ENCODE assay signal across 22 cellular contexts in genomic region chr19:10285393-10285792, GRCh38. TPM values are rescaled to one million over a fixed set of nuclear protein-coding genes. Genes with fewer than 3 reads are reported as not detected.
A peak's percentile ranks its signal among the peaks of the same experiment; 100 is the strongest.
DNase-seq lines count a peak whose midpoint lies in the region; ATAC-seq, FAIRE-seq and TF ChIP-seq lines count a peak whose summit lies in the region.
"Had no signal": no experiment of that assay in that cellular context is flagged by ENCODE, and none has a peak within 500 bp of the region (broad histone marks: within the 10 kb centered on the region; RNA-seq: fewer than 3 reads in every experiment).

No MANE protein-coding gene starts in this region.

- peaks cover 73% of the 10 kb centered on the region for H3K4me1 Mint-ChIP-seq in dendritic cell treated with granulocyte-macrophage colony-stimulating factor and Interleukin-4, amounts not matched to agents 40 ng/mL and 50 ng/mL, for 4 days (ENCODE audit: low read depth)
- H3K4me1 Mint-ChIP-seq in naive thymus-derived CD8-positive, alpha-beta T cell: peaks cover 18 to 50% (median 34%) of the 10 kb centered on the region in 4 donors

- H3K27ac ChIP-seq in HepG2 (ENCODE audit: extremely low read length, insufficient read depth, low read length) (no peak overlapping the region), right lobe of liver (no peak overlapping the region), upper lobe of left lung (peak overlapping the region in 3 of 4 donors; percentile 76 to 85 (median 77)), mesendoderm (ENCODE audit: low read depth, low read length) (no peak overlapping the region)

- DNase-seq in HepG2 (ENCODE audit: low spot score) (no peak), right lobe of liver (no peak), NB4 (ENCODE audit: low read depth) (peak; percentile 71), upper lobe of left lung (no peak), mesendoderm (no peak)
- DNase-seq in naive thymus-derived CD8-positive, alpha-beta T cell: no peak
- DNase-seq: activated CD4-positive, alpha-beta T cell treated with anti-CD3 and anti-CD28 coated beads for 1 hour; activated CD8-positive, alpha-beta memory T cell treated with anti-CD3 and anti-CD28 coated beads for 24 hours; activated naive CD4-positive, alpha-beta T cell treated with anti-CD3 and anti-CD28 coated beads, Interleukin-2, amount 50 U/mL, for 16 hours; activated T-cell treated with anti-CD3 and anti-CD28 coated beads, Interleukin-2, amount 50 U/mL, for 4 hours; aorta; dermis blood vessel endothelial cell; DMS 273 treated with DMSO at 0.1 percent for 48 hours; HFFc6; NCI-H1436 treated with DMSO at 0.1 percent for 48 hours; NCI-H524 treated with DMSO at 0.1 percent for 48 hours; Right ventricle myocardium superior had no signal

- TF ChIP-seq EP300 in HepG2 (IDR thresholded peaks at IDR 0.05; ENCODE audit: low read depth in 2 of 2, low read length in 2 of 2): no peak
- no peak for TF ChIP-seq EP300 in HepG2 (CRISPR knock-in tag; IDR thresholded peaks at IDR 0.05; ENCODE audit: borderline replicate concordance)
- TF ChIP-seq EP300 in upper lobe of left lung (IDR thresholded peaks at IDR 0.05): no peak

- no peak overlapping the region for H3K23ac ChIP-seq in mesendoderm (ENCODE audit: low read length)

- TF ChIP-seq CTCF in HepG2 (CRISPR knock-in tag; IDR thresholded peaks at IDR 0.05): no peak
- TF ChIP-seq CTCF in right lobe of liver (IDR thresholded peaks at IDR 0.05): no peak
- peak; percentile 19 for TF ChIP-seq CTCF in NB4 (IDR thresholded peaks at IDR 0.05; ENCODE audit: low read depth, low read length)
- TF ChIP-seq CTCF in upper lobe of left lung (IDR thresholded peaks at IDR 0.05): no peak

- CTCF ChIA-PET in HepG2 (lab: Yijun Ruan, JAX; ENCODE audit: low intra/inter-chr PET ratio, low total read pairs): no interaction called here

- peak overlapping the region; percentile 41 for H3K4me3 Mint-ChIP-seq in dendritic cell treated with granulocyte-macrophage colony-stimulating factor and Interleukin-4, amounts not matched to agents 40 ng/mL and 50 ng/mL, for 4 days
- no peak overlapping the region for H3K4me3 Mint-ChIP-seq in naive thymus-derived CD8-positive, alpha-beta T cell
- H3K4me3 Mint-ChIP-seq: activated T-cell treated with anti-CD3 and anti-CD28 coated beads, Interleukin-2, amount 50 U/mL, for 4 hours; HFFc6 had no signal

- ATAC-seq in HepG2: no peak
- no peak for ATAC-seq in right lobe of liver
- no peak for ATAC-seq in upper lobe of left lung (ENCODE audit: low FRiP score in 2 of 2)
- ATAC-seq in naive thymus-derived CD8-positive, alpha-beta T cell: no peak
- no peak for ATAC-seq in GM18858 (IDR thresholded peaks at IDR 0.05; ENCODE audit: unreplicated experiment)
- ATAC-seq: activated T-cell treated with anti-CD3 and anti-CD28 coated beads, Interleukin-2, amount 50 U/mL, for 4 hours; stimulated activated memory B cell treated with anti-CD40 and anti-IgM and Interleukin-4, amounts not matched to agents 10 μg/mL and 1 μg/mL and 100 μg/mL, for 72 hours had no signal

- H2BK5ac ChIP-seq in mesendoderm (ENCODE audit: low read length): no peak overlapping the region

- H3K9me3 Mint-ChIP-seq in dendritic cell treated with granulocyte-macrophage colony-stimulating factor and Interleukin-4, amounts not matched to agents 40 ng/mL and 50 ng/mL, for 4 days: no peaks in the 10 kb centered on the region
- no peaks in the 10 kb centered on the region for H3K9me3 Mint-ChIP-seq in naive thymus-derived CD8-positive, alpha-beta T cell
- H3K9me3 Mint-ChIP-seq: activated T-cell treated with anti-CD3 and anti-CD28 coated beads, Interleukin-2, amount 50 U/mL, for 4 hours; HFFc6 had no signal

- H3K27me3 ChIP-seq in HepG2 (ENCODE audit: control insufficient read depth in 1 of 2, insufficient read depth in 2 of 2, low read length in 2 of 2) (peaks cover 0 to 6% of the 10 kb centered on the region in 2 experiments; a peak in 3 of 5 replicates), right lobe of liver (peaks cover 0 to 3% of the 10 kb centered on the region in 2 donors), upper lobe of left lung (peaks cover 0 to 8% (median 6%) of the 10 kb centered on the region in 4 donors), mesendoderm (ENCODE audit: insufficient read depth, low read length, poor library complexity) (peaks cover 15% of the 10 kb centered on the region)

- H2AFZ ChIP-seq in HepG2 (ENCODE audit: low read length): no peak overlapping the region

- H3K4me3 ChIP-seq in HepG2 (replicated peaks in 1 of 3; ENCODE audit: insufficient read depth in 1 of 3, low read depth in 2 of 3, low read length in 3 of 3) (no peak overlapping the region), right lobe of liver (no peak overlapping the region), NB4 (ENCODE audit: low read depth, low read length) (no peak overlapping the region), upper lobe of left lung (peak overlapping the region in 1 of 4 donors; percentile 34), mesendoderm (ENCODE audit: low read length) (no peak overlapping the region)

- POLR2A ChIA-PET in HepG2 (lab: Yijun Ruan, JAX): interaction anchor here (1.0 to 7.3 kb wide), 5 partner anchors 14 to 49 kb away, joined by 3 to 149 read pairs (median 6); partner anchors contain the start of genes ICAM1 and RAVER1
- POLR2A ChIA-PET in naive thymus-derived CD8-positive, alpha-beta T cell (lab: Charles Lee): interaction anchor here (0.6 to 1.6 kb wide), 3 partner anchors 15 to 702 kb away, joined by 3 to 5 read pairs (median 4); partner anchors contain the start of genes ICAM1 and TYK2

- peak overlapping the region; percentile 81 for H3K27ac Mint-ChIP-seq in dendritic cell treated with granulocyte-macrophage colony-stimulating factor and Interleukin-4, amounts not matched to agents 40 ng/mL and 50 ng/mL, for 4 days
- H3K27ac Mint-ChIP-seq in naive thymus-derived CD8-positive, alpha-beta T cell: peak overlapping the region in 1 of 10 donors; percentile 26
- H3K27ac Mint-ChIP-seq: HFFc6; stimulated activated memory B cell treated with anti-CD40 and anti-IgM and Interleukin-4, amounts not matched to agents 10 μg/mL and 1 μg/mL and 100 μg/mL, for 72 hours had no signal

- H4K8ac ChIP-seq in mesendoderm (ENCODE audit: low read depth, low read length): no peak overlapping the region

- 95% methylated on average over 2 of the region's 4 CpGs for WGBS in HepG2 (ENCODE audit: low lambda C conversion rate)
- WGBS in right lobe of liver (ENCODE audit: insufficient coverage, low coverage, low lambda C conversion rate, missing lambda C conversion rate): 75% methylated on average over 2 of the region's 4 CpGs
- 76 to 85% methylated on average over 2 of the region's 4 CpGs for WGBS in upper lobe of left lung, 2 donors
- no CpG with 5 or more reads among the region's 4 CpGs for WGBS in mesendoderm (ENCODE audit: extremely low coverage, insufficient coverage, low lambda C conversion rate)

- in situ Hi-C loops in HepG2 (cut with HindIII; ENCODE audit: extremely low pct_ligation_motif_present, low pct_unique_long_range_greater_than_20kb): no loop called here

- TF ChIP-seq RAD21 in HepG2 (CRISPR knock-in tag; IDR thresholded peaks at IDR 0.05): no peak

- TF ChIP-seq POLR2A in HepG2 (IDR thresholded peaks at IDR 0.05; ENCODE audit: insufficient read depth in 1 of 2, low read depth in 2 of 2, low read length in 2 of 2) (no peak), right lobe of liver (IDR thresholded peaks at IDR 0.05) (no peak), NB4 (IDR thresholded peaks at IDR 0.05; ENCODE audit: extremely low read depth, insufficient read length) (no peak), upper lobe of left lung (IDR thresholded peaks at IDR 0.05) (no peak)

- H3K36me3 Mint-ChIP-seq in dendritic cell treated with granulocyte-macrophage colony-stimulating factor and Interleukin-4, amounts not matched to agents 40 ng/mL and 50 ng/mL, for 4 days (ENCODE audit: low read depth): peaks cover 62% of the 10 kb centered on the region
- H3K36me3 Mint-ChIP-seq in naive thymus-derived CD8-positive, alpha-beta T cell: peaks cover 9 to 33% (median 10%) of the 10 kb centered on the region in 3 donors

- H3K18ac ChIP-seq in mesendoderm (ENCODE audit: low read length): no peak overlapping the region

- TSS peak; percentile 67 for BruUV-seq in HepG2 (replicated peaks; lab: Mats Ljungman, UMichigan)

- H3K36me3 ChIP-seq in HepG2 (replicated peaks in 1 of 2; ENCODE audit: control insufficient read depth in 1 of 2, insufficient read depth in 2 of 2, low read length in 2 of 2) (peaks cover 19 to 26% of the 10 kb centered on the region in 2 experiments), right lobe of liver (peaks cover 16 to 42% (median 23%) of the 10 kb centered on the region in 4 donors), upper lobe of left lung (peaks cover 21 to 57% (median 43%) of the 10 kb centered on the region in 4 donors), mesendoderm (ENCODE audit: control insufficient read depth, insufficient read depth, low read length) (no peaks in the 10 kb centered on the region)

- 0 out of 2 replicates have a peak, but pooled peaks cover 6% of the 10 kb centered on the region for H4K20me1 ChIP-seq in HepG2 (ENCODE audit: insufficient read depth, low read length)

- H3K4me1 ChIP-seq in HepG2 (ENCODE audit: insufficient read depth, low read length) (peaks cover 53% of the 10 kb centered on the region), right lobe of liver (peaks cover 0 to 37% (median 0%) of the 10 kb centered on the region in 4 donors), upper lobe of left lung (peaks cover 62 to 93% (median 85%) of the 10 kb centered on the region in 4 donors), mesendoderm (ENCODE audit: control insufficient read depth, low read depth, low read length) (peaks cover 2% of the 10 kb centered on the region)

- H3K4me2 ChIP-seq in HepG2 (ENCODE audit: low read depth, low read length): no peak overlapping the region
- no peak overlapping the region for H3K4me2 ChIP-seq in mesendoderm (ENCODE audit: low read length)

- H3K79me2 ChIP-seq in HepG2 (ENCODE audit: insufficient read depth, low read length) (no peaks in the 10 kb centered on the region), mesendoderm (ENCODE audit: control insufficient read depth, insufficient read depth, low read length) (no peaks in the 10 kb centered on the region)

- no peak overlapping the region for H3K9ac ChIP-seq in HepG2 (ENCODE audit: insufficient read depth, low read depth, low read length)
- H3K9ac ChIP-seq in mesendoderm (ENCODE audit: low read length): no peak overlapping the region

- H2AK5ac ChIP-seq in mesendoderm (ENCODE audit: low read length): no peak overlapping the region

- no peak overlapping the region for H3K56ac ChIP-seq in mesendoderm (ENCODE audit: low read length)

- no peak overlapping the region for H2BK15ac ChIP-seq in mesendoderm (replicated peaks; ENCODE audit: low read depth)

- no peaks in the 10 kb centered on the region for H3K9me3 ChIP-seq in HepG2 (ENCODE audit: low read length)
- H3K9me3 ChIP-seq in right lobe of liver: no peaks in the 10 kb centered on the region
- no peaks in the 10 kb centered on the region for H3K9me3 ChIP-seq in upper lobe of left lung

- H3K27me3 Mint-ChIP-seq in dendritic cell treated with granulocyte-macrophage colony-stimulating factor and Interleukin-4, amounts not matched to agents 40 ng/mL and 50 ng/mL, for 4 days: peaks cover 17% of the 10 kb centered on the region
- peaks cover 2 to 25% (median 14%) of the 10 kb centered on the region in 5 donors for H3K27me3 Mint-ChIP-seq in naive thymus-derived CD8-positive, alpha-beta T cell

- H3K4ac ChIP-seq in mesendoderm (ENCODE audit: low read depth, low read length): no peak overlapping the region

- H2BK120ac ChIP-seq in mesendoderm (ENCODE audit: low read depth, low read length): no peak overlapping the region

- intact Hi-C loops in HepG2 (cut with micrococcal nuclease; ENCODE audit: unreplicated experiment): no loop called here
- intact Hi-C loops in right lobe of liver (cut with DNase I): no loop called here
- intact Hi-C loops in dendritic cell treated with granulocyte-macrophage colony-stimulating factor and Interleukin-4, amounts not matched to agents 40 ng/mL and 50 ng/mL, for 4 days (cut with micrococcal nuclease): no loop called here

- H3K79me1 ChIP-seq in mesendoderm (ENCODE audit: low read length): no peaks in the 10 kb centered on the region

- no peak for FAIRE-seq in HepG2 (lab: Jason Lieb, UNC)
- FAIRE-seq: GM19239 had no signal

- H4K5ac ChIP-seq in mesendoderm (ENCODE audit: low read length): no peak overlapping the region

RNA-seq across cellular contexts. Expression of gene ICAM4, which starts 1.4 kb away (rescaled TPM):
- 1.5 and 2.9 TPM in 2 replicates for total RNA-seq in HepG2 (2016; rRNA removed; fragmentation: Illumina TruSeq; extraction: Trizol)
- 1.1 and 1.9 TPM in 2 replicates for total RNA-seq in HepG2 (2016; cell fraction: cytosol; rRNA removed; fragmentation: Illumina TruSeq; extraction: Trizol; ENCODE audit: low read depth)
- 1.0 and 3.0 TPM in 2 replicates for total RNA-seq in HepG2 (2016; cell fraction: insoluble cytoplasmic fraction; rRNA removed; fragmentation: Illumina TruSeq; extraction: Trizol)
- total RNA-seq in HepG2 (2016; cell fraction: membrane; rRNA removed; fragmentation: Illumina TruSeq; extraction: Trizol): 1.7 and 2.0 TPM in 2 replicates
- 1.6 and 2.6 TPM in 2 replicates for total RNA-seq in HepG2 (2016; cell fraction: nucleus; rRNA removed; fragmentation: Illumina TruSeq; extraction: Trizol)
- polyA plus RNA-seq in HepG2 (2011; rRNA removed): 3.1 and 4.0 TPM in 2 replicates
- 3.1 and 6.6 TPM in 2 replicates for polyA plus RNA-seq in HepG2 (2011; cell fraction: cytosol; rRNA removed)
- polyA plus RNA-seq in HepG2 (2011; cell fraction: nucleus; rRNA removed): 2.1 and 3.1 TPM in 2 replicates
- polyA plus RNA-seq in HepG2 (2012): 2.3 and 2.5 TPM in 2 replicates
- 1.4 and 1.9 TPM in 2 replicates for polyA plus RNA-seq in HepG2 (2016; cell fraction: cytosol; fragmentation: Illumina TruSeq; extraction: Trizol; ENCODE audit: low read depth)
- polyA plus RNA-seq in HepG2 (2016; cell fraction: insoluble cytoplasmic fraction; fragmentation: Illumina TruSeq; extraction: Trizol; ENCODE audit: low read depth): 1.4 and 1.6 TPM in 2 replicates
- polyA plus RNA-seq in HepG2 (2016; cell fraction: membrane; fragmentation: Illumina TruSeq; extraction: Trizol; ENCODE audit: low read depth): 1.5 and 1.8 TPM in 2 replicates
- polyA plus RNA-seq in HepG2 (2016; cell fraction: nucleus; fragmentation: Illumina TruSeq; extraction: Trizol; ENCODE audit: insufficient read depth, low read depth): 3.3 and 3.9 TPM in 2 replicates
- 0.09 and 3.3 TPM in 2 replicates for polyA minus RNA-seq in HepG2 (2011; rRNA and poly(A)+ RNA removed; ENCODE audit: low replicate concordance)
- 1.6 and 2.0 TPM in 2 replicates for polyA minus RNA-seq in HepG2 (2011; cell fraction: cytosol; rRNA and poly(A)+ RNA removed)
- 1.7 and 2.4 TPM in 2 replicates for polyA minus RNA-seq in HepG2 (2011; cell fraction: nucleus; rRNA and poly(A)+ RNA removed)
- 1 to 10 TPM in 1 of 6 experiments, under 1 TPM in 2, not detected in 3; 0.62 to 1.6 (median 0.80) TPM for total RNA-seq in right lobe of liver
- total RNA-seq in upper lobe of left lung: 10 to 100 TPM in 5 of 6 donors, 1 to 10 TPM in 1; 6.3 to 24.3 (median 12.0) TPM
- total RNA-seq in naive thymus-derived CD8-positive, alpha-beta T cell: under 1 TPM in 1 of 2 experiments, not detected in 1; 0.57 TPM
- under 1 TPM in 2 of 3 donors, not detected in 1; 0.22 to 0.42 TPM for polyA plus RNA-seq in naive thymus-derived CD8-positive, alpha-beta T cell
- 0.46 TPM for polyA plus RNA-seq in mesendoderm (2013, experiment 1 of 2)
- 0.36 TPM for polyA plus RNA-seq in mesendoderm (2013, experiment 2 of 2)
- polyA plus RNA-seq: aorta had no signal

RNA-seq across cellular contexts. Expression of gene ICAM5, which starts 4.4 kb away (rescaled TPM):
- total RNA-seq in HepG2 (2016; rRNA removed; fragmentation: Illumina TruSeq; extraction: Trizol) (0.46 TPM in 1 of 2 replicates, not detected in the other), right lobe of liver (under 1 TPM in 3 of 6 experiments, not detected in 3; 0.06 to 0.27 (median 0.24) TPM), upper lobe of left lung (100 to 1,000 TPM in 1 of 6 donors, 10 to 100 TPM in 5; 19.5 to 102 (median 27.2) TPM)
- 0.26 TPM in 1 of 2 replicates, not detected in the other for total RNA-seq in HepG2 (2016; cell fraction: cytosol; rRNA removed; fragmentation: Illumina TruSeq; extraction: Trizol; ENCODE audit: low read depth)
- total RNA-seq in HepG2 (2016; cell fraction: insoluble cytoplasmic fraction; rRNA removed; fragmentation: Illumina TruSeq; extraction: Trizol): 0.22 and 0.35 TPM in 2 replicates
- 0.09 TPM in 1 of 2 replicates, not detected in the other for total RNA-seq in HepG2 (2016; cell fraction: membrane; rRNA removed; fragmentation: Illumina TruSeq; extraction: Trizol)
- 0.44 and 0.56 TPM in 2 replicates for total RNA-seq in HepG2 (2016; cell fraction: nucleus; rRNA removed; fragmentation: Illumina TruSeq; extraction: Trizol)
- 1.6 and 1.9 TPM in 2 replicates for polyA plus RNA-seq in HepG2 (2011; rRNA removed)
- polyA plus RNA-seq in HepG2 (2011; cell fraction: cytosol; rRNA removed): 0.49 and 1.0 TPM in 2 replicates
- 29.1 and 52.4 TPM in 2 replicates for polyA plus RNA-seq in HepG2 (2011; cell fraction: nucleus; rRNA removed)
- polyA plus RNA-seq in HepG2 (2012): 1.6 and 1.8 TPM in 2 replicates
- polyA plus RNA-seq in HepG2 (2016; cell fraction: cytosol; fragmentation: Illumina TruSeq; extraction: Trizol; ENCODE audit: low read depth): not detected in 2 replicates
- polyA plus RNA-seq in HepG2 (2016; cell fraction: insoluble cytoplasmic fraction; fragmentation: Illumina TruSeq; extraction: Trizol; ENCODE audit: low read depth): 0.11 TPM in 1 of 2 replicates, not detected in the other
- not detected in 2 replicates for polyA plus RNA-seq in HepG2 (2016; cell fraction: membrane; fragmentation: Illumina TruSeq; extraction: Trizol; ENCODE audit: low read depth)
- polyA plus RNA-seq in HepG2 (2016; cell fraction: nucleus; fragmentation: Illumina TruSeq; extraction: Trizol; ENCODE audit: insufficient read depth, low read depth): 1.4 and 2.3 TPM in 2 replicates
- 1.5 and 4.0 TPM in 2 replicates for polyA minus RNA-seq in HepG2 (2011; rRNA and poly(A)+ RNA removed; ENCODE audit: low replicate concordance)
- polyA minus RNA-seq in HepG2 (2011; cell fraction: cytosol; rRNA and poly(A)+ RNA removed): 0.49 and 0.97 TPM in 2 replicates
- polyA minus RNA-seq in HepG2 (2011; cell fraction: nucleus; rRNA and poly(A)+ RNA removed): 1.7 and 3.1 TPM in 2 replicates
- not detected for total RNA-seq in naive thymus-derived CD8-positive, alpha-beta T cell
- not detected for polyA plus RNA-seq in naive thymus-derived CD8-positive, alpha-beta T cell
- polyA plus RNA-seq in mesendoderm (2013, experiment 1 of 2): 0.15 TPM
- polyA plus RNA-seq in mesendoderm (2013, experiment 2 of 2): 0.15 TPM
- total RNA-seq: skeletal muscle tissue had no signal

RNA-seq across cellular contexts. Expression of gene ICAM1, which starts 14.5 kb away (rescaled TPM):
- total RNA-seq in HepG2 (2016; rRNA removed; fragmentation: Illumina TruSeq; extraction: Trizol): 12.8 and 37.9 TPM in 2 replicates
- 2.8 and 3.4 TPM in 2 replicates for total RNA-seq in HepG2 (2016; cell fraction: cytosol; rRNA removed; fragmentation: Illumina TruSeq; extraction: Trizol; ENCODE audit: low read depth)
- total RNA-seq in HepG2 (2016; cell fraction: insoluble cytoplasmic fraction; rRNA removed; fragmentation: Illumina TruSeq; extraction: Trizol): 11.2 and 38.7 TPM in 2 replicates
- total RNA-seq in HepG2 (2016; cell fraction: membrane; rRNA removed; fragmentation: Illumina TruSeq; extraction: Trizol): 6.9 and 8.2 TPM in 2 replicates
- 36.6 and 43.7 TPM in 2 replicates for total RNA-seq in HepG2 (2016; cell fraction: nucleus; rRNA removed; fragmentation: Illumina TruSeq; extraction: Trizol)
- polyA plus RNA-seq in HepG2 (2011; rRNA removed): 98.4 and 153 TPM in 2 replicates
- 88.6 and 125 TPM in 2 replicates for polyA plus RNA-seq in HepG2 (2011; cell fraction: cytosol; rRNA removed)
- 70.4 and 93.5 TPM in 2 replicates for polyA plus RNA-seq in HepG2 (2011; cell fraction: nucleus; rRNA removed)
- polyA plus RNA-seq in HepG2 (2012): 31.4 and 71.9 TPM in 2 replicates
- 2.4 and 2.5 TPM in 2 replicates for polyA plus RNA-seq in HepG2 (2016; cell fraction: cytosol; fragmentation: Illumina TruSeq; extraction: Trizol; ENCODE audit: low read depth)
- 12.7 and 15.7 TPM in 2 replicates for polyA plus RNA-seq in HepG2 (2016; cell fraction: insoluble cytoplasmic fraction; fragmentation: Illumina TruSeq; extraction: Trizol; ENCODE audit: low read depth)
- polyA plus RNA-seq in HepG2 (2016; cell fraction: membrane; fragmentation: Illumina TruSeq; extraction: Trizol; ENCODE audit: low read depth): 4.6 and 5.2 TPM in 2 replicates
- 75.8 and 77.2 TPM in 2 replicates for polyA plus RNA-seq in HepG2 (2016; cell fraction: nucleus; fragmentation: Illumina TruSeq; extraction: Trizol; ENCODE audit: insufficient read depth, low read depth)
- polyA minus RNA-seq in HepG2 (2011; rRNA and poly(A)+ RNA removed; ENCODE audit: low replicate concordance): 19.2 and 165 TPM in 2 replicates
- 97.0 and 140 TPM in 2 replicates for polyA minus RNA-seq in HepG2 (2011; cell fraction: cytosol; rRNA and poly(A)+ RNA removed)
- 31.8 and 54.1 TPM in 2 replicates for polyA minus RNA-seq in HepG2 (2011; cell fraction: nucleus; rRNA and poly(A)+ RNA removed)
- total RNA-seq in right lobe of liver: 100 to 1,000 TPM in 1 of 6 experiments, 10 to 100 TPM in 4, 1 to 10 TPM in 1; 4.6 to 186 (median 38.5) TPM
- total RNA-seq in upper lobe of left lung: 100 to 1,000 TPM; 190 to 791 (median 356) TPM
- total RNA-seq in naive thymus-derived CD8-positive, alpha-beta T cell: 1 to 10 TPM; 1.9 to 2.0 TPM
- polyA plus RNA-seq in naive thymus-derived CD8-positive, alpha-beta T cell: 1 to 10 TPM; 1.2 to 3.9 (median 2.8) TPM
- 0.88 TPM for polyA plus RNA-seq in mesendoderm (2013, experiment 1 of 2)
- 1.0 TPM for polyA plus RNA-seq in mesendoderm (2013, experiment 2 of 2)

RNA-seq across cellular contexts. Expression of gene ZGLP1, which starts 24.2 kb away (rescaled TPM):
- total RNA-seq in HepG2 (2016; rRNA removed; fragmentation: Illumina TruSeq; extraction: Trizol) (0.56 and 2.4 TPM in 2 replicates), right lobe of liver (1 to 10 TPM in 5 of 6 experiments, under 1 TPM in 1; 0.62 to 4.4 (median 1.5) TPM), upper lobe of left lung (10 to 100 TPM in 1 of 6 donors, 1 to 10 TPM in 5; 1.8 to 21.6 (median 5.4) TPM)
- 1.5 and 2.6 TPM in 2 replicates for total RNA-seq in HepG2 (2016; cell fraction: cytosol; rRNA removed; fragmentation: Illumina TruSeq; extraction: Trizol; ENCODE audit: low read depth)
- total RNA-seq in HepG2 (2016; cell fraction: insoluble cytoplasmic fraction; rRNA removed; fragmentation: Illumina TruSeq; extraction: Trizol): 0.52 and 2.8 TPM in 2 replicates
- total RNA-seq in HepG2 (2016; cell fraction: membrane; rRNA removed; fragmentation: Illumina TruSeq; extraction: Trizol): 1.8 TPM in 2 replicates
- total RNA-seq in HepG2 (2016; cell fraction: nucleus; rRNA removed; fragmentation: Illumina TruSeq; extraction: Trizol): 3.4 and 4.8 TPM in 2 replicates
- 3.0 and 4.7 TPM in 2 replicates for polyA plus RNA-seq in HepG2 (2011; rRNA removed)
- 0.46 and 1.3 TPM in 2 replicates for polyA plus RNA-seq in HepG2 (2011; cell fraction: cytosol; rRNA removed)
- polyA plus RNA-seq in HepG2 (2011; cell fraction: nucleus; rRNA removed): 20.3 and 24.6 TPM in 2 replicates
- polyA plus RNA-seq in HepG2 (2012): 2.1 and 3.9 TPM in 2 replicates
- 1.4 and 1.9 TPM in 2 replicates for polyA plus RNA-seq in HepG2 (2016; cell fraction: cytosol; fragmentation: Illumina TruSeq; extraction: Trizol; ENCODE audit: low read depth)
- 0.72 and 0.99 TPM in 2 replicates for polyA plus RNA-seq in HepG2 (2016; cell fraction: insoluble cytoplasmic fraction; fragmentation: Illumina TruSeq; extraction: Trizol; ENCODE audit: low read depth)
- 1.6 and 1.8 TPM in 2 replicates for polyA plus RNA-seq in HepG2 (2016; cell fraction: membrane; fragmentation: Illumina TruSeq; extraction: Trizol; ENCODE audit: low read depth)
- polyA plus RNA-seq in HepG2 (2016; cell fraction: nucleus; fragmentation: Illumina TruSeq; extraction: Trizol; ENCODE audit: insufficient read depth, low read depth): 17.4 and 18.0 TPM in 2 replicates
- 0.18 and 0.28 TPM in 2 replicates for polyA minus RNA-seq in HepG2 (2011; rRNA and poly(A)+ RNA removed; ENCODE audit: low replicate concordance)
- polyA minus RNA-seq in HepG2 (2011; cell fraction: cytosol; rRNA and poly(A)+ RNA removed): not detected in 2 replicates
- polyA minus RNA-seq in HepG2 (2011; cell fraction: nucleus; rRNA and poly(A)+ RNA removed): 1.0 and 1.9 TPM in 2 replicates
- total RNA-seq in naive thymus-derived CD8-positive, alpha-beta T cell: 10 to 100 TPM; 10.0 to 12.2 TPM
- under 1 TPM in 1 of 3 donors, not detected in 2; 0.27 TPM for polyA plus RNA-seq in naive thymus-derived CD8-positive, alpha-beta T cell
- 3.0 TPM for polyA plus RNA-seq in mesendoderm (2013, experiment 1 of 2)
- polyA plus RNA-seq in mesendoderm (2013, experiment 2 of 2): 2.3 TPM

RNA-seq across cellular contexts. Expression of gene FDX2, which starts 30.4 kb away (rescaled TPM):
- total RNA-seq in HepG2 (2016; rRNA removed; fragmentation: Illumina TruSeq; extraction: Trizol) (21.0 and 22.6 TPM in 2 replicates), right lobe of liver (10 to 100 TPM in 4 of 6 experiments, 1 to 10 TPM in 2; 8.9 to 17.1 (median 10.7) TPM), upper lobe of left lung (10 to 100 TPM; 16.6 to 27.5 (median 26.0) TPM)
- 19.4 and 21.0 TPM in 2 replicates for total RNA-seq in HepG2 (2016; cell fraction: cytosol; rRNA removed; fragmentation: Illumina TruSeq; extraction: Trizol; ENCODE audit: low read depth)
- 19.6 and 21.9 TPM in 2 replicates for total RNA-seq in HepG2 (2016; cell fraction: insoluble cytoplasmic fraction; rRNA removed; fragmentation: Illumina TruSeq; extraction: Trizol)
- total RNA-seq in HepG2 (2016; cell fraction: membrane; rRNA removed; fragmentation: Illumina TruSeq; extraction: Trizol): 26.6 and 29.0 TPM in 2 replicates
- total RNA-seq in HepG2 (2016; cell fraction: nucleus; rRNA removed; fragmentation: Illumina TruSeq; extraction: Trizol): 10.0 and 11.9 TPM in 2 replicates
- polyA plus RNA-seq in HepG2 (2011; rRNA removed): 24.7 and 27.8 TPM in 2 replicates
- polyA plus RNA-seq in HepG2 (2011; cell fraction: cytosol; rRNA removed): 16.9 and 23.1 TPM in 2 replicates
- 41.9 and 53.1 TPM in 2 replicates for polyA plus RNA-seq in HepG2 (2011; cell fraction: nucleus; rRNA removed)
- 9.2 and 16.3 TPM in 2 replicates for polyA plus RNA-seq in HepG2 (2012)
- 23.2 and 31.5 TPM in 2 replicates for polyA plus RNA-seq in HepG2 (2016; cell fraction: cytosol; fragmentation: Illumina TruSeq; extraction: Trizol; ENCODE audit: low read depth)
- 24.7 and 26.8 TPM in 2 replicates for polyA plus RNA-seq in HepG2 (2016; cell fraction: insoluble cytoplasmic fraction; fragmentation: Illumina TruSeq; extraction: Trizol; ENCODE audit: low read depth)
- polyA plus RNA-seq in HepG2 (2016; cell fraction: membrane; fragmentation: Illumina TruSeq; extraction: Trizol; ENCODE audit: low read depth): 26.3 and 32.9 TPM in 2 replicates
- 34.9 and 35.0 TPM in 2 replicates for polyA plus RNA-seq in HepG2 (2016; cell fraction: nucleus; fragmentation: Illumina TruSeq; extraction: Trizol; ENCODE audit: insufficient read depth, low read depth)
- polyA minus RNA-seq in HepG2 (2011; rRNA and poly(A)+ RNA removed; ENCODE audit: low replicate concordance): 15.1 and 48.5 TPM in 2 replicates
- 2.3 and 2.8 TPM in 2 replicates for polyA minus RNA-seq in HepG2 (2011; cell fraction: cytosol; rRNA and poly(A)+ RNA removed)
- polyA minus RNA-seq in HepG2 (2011; cell fraction: nucleus; rRNA and poly(A)+ RNA removed): 6.7 and 6.8 TPM in 2 replicates
- total RNA-seq in naive thymus-derived CD8-positive, alpha-beta T cell: 10 to 100 TPM; 11.9 to 14.9 TPM
- 10 to 100 TPM; 14.3 to 26.7 (median 18.4) TPM for polyA plus RNA-seq in naive thymus-derived CD8-positive, alpha-beta T cell
- polyA plus RNA-seq in mesendoderm (2013, experiment 1 of 2): 21.9 TPM
- polyA plus RNA-seq in mesendoderm (2013, experiment 2 of 2): 20.5 TPM

Comparison
In these comparisons a context has a peak if more than half of its experiments do, and no peak if none do; other contexts are left out.
1. H3K27ac ChIP-seq: peak in upper lobe of left lung (3 of 4); none in HepG2 (single experiment), right lobe of liver (0 of 3) and mesendoderm (single experiment).
2. RNA of gene ICAM5, which starts 4.4 kb away (total RNA-seq): 19.5 to 102 TPM in upper lobe of left lung; 0.09 to 0.56 TPM in HepG2, not detected in naive thymus-derived CD8-positive, alpha-beta T cell and 0.06 to 0.27 TPM in right lobe of liver; every median in the first group is over 10 times any median in the second.